ENCODE assay signal across 1 cellular context in genomic region chr2:230814616-230815015, GRCh38.
TF ChIP-seq lines count a peak whose summit lies in the region.

No MANE protein-coding gene starts in this region.

TF ChIP-seq in K562, 482 proteins besides CTCF, POLR2A, EP300 and RAD21 (continued from another document):
- TF ChIP-seq RREB1 (CRISPR knock-in tag; IDR thresholded peaks at IDR 0.05) = no peak
- TF ChIP-seq ETV1 (tag; conservative IDR thresholded peaks at IDR 0.05; ENCODE audit: low read depth) = no peak
- no peak for TF ChIP-seq ZBTB34 (CRISPR knock-in tag; IDR thresholded peaks at IDR 0.05)
- TF ChIP-seq FOXJ3 (CRISPR knock-in tag; IDR thresholded peaks at IDR 0.05) = no peak
- no peak for TF ChIP-seq ZNF282 (CRISPR knock-in tag; IDR thresholded peaks at IDR 0.05)
- no peak for TF ChIP-seq U2AF1 (optimal IDR thresholded peaks at IDR 0.05; ENCODE audit: low read depth, low read length)
- no peak for TF ChIP-seq NR2C2 (CRISPR knock-in tag; IDR thresholded peaks at IDR 0.05)
- TF ChIP-seq NR2C2 (tag; IDR thresholded peaks at IDR 0.05) = no peak
- no peak for TF ChIP-seq TSC22D4 (tag; IDR thresholded peaks at IDR 0.05)
- TF ChIP-seq RBM39 (optimal IDR thresholded peaks at IDR 0.05; ENCODE audit: low read depth, low read length) = no peak
- TF ChIP-seq ZEB2 (IDR thresholded peaks at IDR 0.05) = no peak
- no peak for TF ChIP-seq PPARD (CRISPR knock-in tag; IDR thresholded peaks at IDR 0.05)
- TF ChIP-seq HDAC2 (IDR thresholded peaks at IDR 0.05) = no peak
TF ChIP-seq in K562: peak in this region for 0.
